ENCODE assay signal across 21 cellular contexts in the genomic region with DNA sequence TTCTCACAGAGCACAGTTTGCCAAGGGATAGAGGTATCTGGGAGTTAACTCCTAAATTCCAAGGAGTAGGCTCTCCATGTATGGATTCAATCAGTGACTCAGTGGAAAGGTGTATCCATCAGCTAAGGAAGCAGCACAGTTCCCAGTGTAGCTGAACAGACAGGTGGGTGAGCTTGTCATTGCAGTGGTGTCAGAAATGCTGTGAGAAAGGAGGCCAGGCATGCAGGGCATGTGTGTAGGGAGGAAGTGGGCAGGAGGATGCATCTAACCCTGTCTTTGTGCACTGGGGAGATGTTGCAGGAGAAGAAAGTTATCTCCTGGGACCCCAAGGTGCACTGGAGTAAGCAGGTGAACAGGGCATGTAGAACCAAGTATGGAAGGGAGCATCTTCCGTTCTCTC.
DNase-seq lines count a peak whose midpoint lies in the region; ATAC-seq, FAIRE-seq and TF ChIP-seq lines count a peak whose summit lies in the region.
"Had no signal": no experiment of that assay in that cellular context is flagged by ENCODE, and none has a peak within 500 bp of the region (broad histone marks: within the 10 kb centered on the region; RNA-seq: fewer than 3 reads in every experiment).

No MANE protein-coding gene starts in this region.

- POLR2A ChIA-PET in activated CD4-positive, alpha-beta T cell treated with anti-CD3 and anti-CD28 coated beads, Interleukin-2, amount 10 ng/mL, durations not matched to agents 7 days and 5 days (lab: Charles Lee): no interaction called here

- no peak overlapping the region for H3K27ac Mint-ChIP-seq in activated CD4-positive, alpha-beta T cell treated with anti-CD3 and anti-CD28 coated beads, Interleukin-2, amount 10 ng/mL, durations not matched to agents 7 days and 5 days

- no peak for TF ChIP-seq POLR2A in GM12891 (IDR thresholded peaks at IDR 0.05; ENCODE audit: low read depth, low read length)

- no peaks in the 10 kb centered on the region for H3K27me3 Mint-ChIP-seq in activated CD4-positive, alpha-beta T cell treated with anti-CD3 and anti-CD28 coated beads, Interleukin-2, amount 10 ng/mL, durations not matched to agents 7 days and 5 days

- CTCF ChIA-PET in activated CD4-positive, alpha-beta T cell treated with anti-CD3 and anti-CD28 coated beads, Interleukin-2, amount 10 ng/mL, durations not matched to agents 7 days and 5 days (lab: Charles Lee): interaction anchor here (0.7 to 0.9 kb wide), 2 partner anchors 8 to 10 kb away, joined by 3 read pairs; no protein-coding TSS in a partner anchor

- peak; percentile 14 for DNase-seq in activated CD4-positive, alpha-beta T cell treated with anti-CD3 and anti-CD28 coated beads, Interleukin-2, amount 10 ng/mL, durations not matched to agents 7 days and 5 days
- DNase-seq in activated CD4-positive, alpha-beta T cell treated with anti-CD3 and anti-CD28 coated beads, Interleukin-2, amount 50 U/mL, for 48 hours: no peak
- DNase-seq in GM12891 (ENCODE audit: insufficient read length, low spot score) (no peak), head of caudate nucleus (peak in 29 of 42 donors; percentile 4 to 71 (median 32)), substantia nigra (lab: John Stamatoyannopoulos, UW) (no peak)
- DNase-seq: AML-193, DMS79 treated with DMSO at 0.1 percent for 48 hours, GM23248, KG1, NCI-H1105 treated with DMSO at 0.1 percent for 48 hours, NCI-H1694 treated with DMSO at 0.1 percent for 48 hours, NCI-H2107, NCI-H510A treated with DMSO at 0.1 percent for 48 hours, NCI-H774 had no signal

- intact Hi-C loops in head of caudate nucleus (cut with DNase I): no loop called here

- H3K9me3 Mint-ChIP-seq in activated CD4-positive, alpha-beta T cell treated with anti-CD3 and anti-CD28 coated beads, Interleukin-2, amount 10 ng/mL, durations not matched to agents 7 days and 5 days: peaks cover 23% of the 10 kb centered on the region

- H3K4me3 Mint-ChIP-seq in activated CD4-positive, alpha-beta T cell treated with anti-CD3 and anti-CD28 coated beads, Interleukin-2, amount 10 ng/mL, durations not matched to agents 7 days and 5 days: no peak overlapping the region

- peaks cover 6% of the 10 kb centered on the region for H3K36me3 Mint-ChIP-seq in activated CD4-positive, alpha-beta T cell treated with anti-CD3 and anti-CD28 coated beads, Interleukin-2, amount 10 ng/mL, durations not matched to agents 7 days and 5 days (ENCODE audit: low read depth)

- no peak for ATAC-seq in HG02678 (IDR thresholded peaks at IDR 0.05; ENCODE audit: unreplicated experiment)
- ATAC-seq in GM21717 (IDR thresholded peaks at IDR 0.05; ENCODE audit: unreplicated experiment): no peak
- no peak for ATAC-seq in HG03354 (IDR thresholded peaks at IDR 0.05; ENCODE audit: poor library complexity, severe bottlenecking, unreplicated experiment)
- ATAC-seq: Right ventricle myocardium inferior had no signal

- H3K27ac ChIP-seq in substantia nigra (ENCODE audit: low read depth, low read length, poor library complexity, severe bottlenecking): peak overlapping the region; percentile 66
- H3K27ac ChIP-seq: 22Rv1, C4-2B, GM23248 had no signal

- H3K4me1 Mint-ChIP-seq in activated CD4-positive, alpha-beta T cell treated with anti-CD3 and anti-CD28 coated beads, Interleukin-2, amount 10 ng/mL, durations not matched to agents 7 days and 5 days: peaks cover 33% of the 10 kb centered on the region

- no peak for FAIRE-seq in GM12891 (lab: Jason Lieb, UNC)
- FAIRE-seq: RCC 7860 had no signal

TF ChIP-seq in GM12891, 5 proteins besides CTCF, POLR2A, EP300 and RAD21:
- TF ChIP-seq POU2F2 (IDR thresholded peaks at IDR 0.05; ENCODE audit: low read depth, low read length): no peak
- TF ChIP-seq PAX5 (IDR thresholded peaks at IDR 0.05; ENCODE audit: insufficient read depth, low read length, severe bottlenecking): no peak
- TF ChIP-seq POLR2AphosphoS5 (IDR thresholded peaks at IDR 0.05; ENCODE audit: low read depth, low read length): no peak
- TF ChIP-seq TAF1 (IDR thresholded peaks at IDR 0.05; ENCODE audit: low read depth, low read length): no peak
- peak; percentile 35; the same call in 1 of the 2 replicates for TF ChIP-seq SPI1 (IDR thresholded peaks at IDR 0.05; ENCODE audit: low read depth, low read length)

Comparison
In these comparisons a context has a peak if more than half of its experiments do, and no peak if none do; other contexts are left out.
1. DNase-seq: peak in activated CD4-positive, alpha-beta T cell treated with anti-CD3 and anti-CD28 coated beads, Interleukin-2, amount 10 ng/mL, durations not matched to agents 7 days and 5 days (single experiment) and head of caudate nucleus (29 of 42); none in activated CD4-positive, alpha-beta T cell treated with anti-CD3 and anti-CD28 coated beads, Interleukin-2, amount 50 U/mL, for 48 hours (0 of 2), GM12891 (single experiment) and substantia nigra (0 of 49).